Comparison of ENCODE assay signal across 24 cellular contexts in genomic region chr5:69477170-69477569, GRCh38.
"Had no signal": no experiment of that assay in that cellular context is flagged by ENCODE, and none has a peak within 500 bp of the region (broad histone marks: within the 10 kb centered on the region; RNA-seq: fewer than 3 reads in every experiment).

No MANE protein-coding gene starts in this region.

- H3K27me3 ChIP-seq: colonic mucosa, gastrocnemius medialis, ovary, sigmoid colon, spleen, testis, tibial nerve, upper lobe of left lung had no signal

- H3K4me3 ChIP-seq: colonic mucosa, gastrocnemius medialis, ovary, psoas muscle, sigmoid colon, spleen, testis, tibial nerve, upper lobe of left lung had no signal

- H3K4me1 Mint-ChIP-seq: nephron; stimulated activated memory B cell treated with anti-CD40 and anti-IgM and Interleukin-4, amounts not matched to agents 10 μg/mL and 1 μg/mL and 100 μg/mL, for 72 hours had no signal

- H3K36me3 ChIP-seq: colonic mucosa, gastrocnemius medialis, ovary, sigmoid colon, spleen, tibial nerve, upper lobe of left lung had no signal

- H3K27ac Mint-ChIP-seq: dendritic cell treated with granulocyte-macrophage colony-stimulating factor and Interleukin-4, amounts not matched to agents 40 ng/mL and 50 ng/mL, for 4 days; nephron; stimulated activated memory B cell treated with anti-CD40 and anti-IgM and Interleukin-4, amounts not matched to agents 10 μg/mL and 1 μg/mL and 100 μg/mL, for 72 hours had no signal

- H3K4me1 ChIP-seq: colonic mucosa, gastrocnemius medialis, psoas muscle, sigmoid colon, spleen, testis, tibial nerve had no signal

- H3K27ac ChIP-seq: colonic mucosa, gastrocnemius medialis, ovary, psoas muscle, sigmoid colon, spleen, testis, tibial nerve had no signal

- H3K4me3 Mint-ChIP-seq: dendritic cell treated with granulocyte-macrophage colony-stimulating factor and Interleukin-4, amounts not matched to agents 40 ng/mL and 50 ng/mL, for 4 days; naive thymus-derived CD4-positive, alpha-beta T cell; nephron; stimulated activated memory B cell treated with anti-CD40 and anti-IgM and Interleukin-4, amounts not matched to agents 10 μg/mL and 1 μg/mL and 100 μg/mL, for 72 hours had no signal

- H3K9me3 ChIP-seq: colonic mucosa, gastrocnemius medialis, ovary, psoas muscle, sigmoid colon, spleen, testis, tibial nerve, upper lobe of left lung had no signal

- H3K9me3 Mint-ChIP-seq: dendritic cell treated with granulocyte-macrophage colony-stimulating factor and Interleukin-4, amounts not matched to agents 40 ng/mL and 50 ng/mL, for 4 days; nephron; stimulated activated memory B cell treated with anti-CD40 and anti-IgM and Interleukin-4, amounts not matched to agents 10 μg/mL and 1 μg/mL and 100 μg/mL, for 72 hours had no signal

- DNase-seq: colonic mucosa; effector memory CD4-positive, alpha-beta T cell; foreskin fibroblast; gastrocnemius medialis; kidney; mesenchymal stem cell; midbrain; naive thymus-derived CD4-positive, alpha-beta T cell; occipital lobe; ovary; posterior cingulate gyrus; psoas muscle; right cardiac atrium; sigmoid colon; spleen; stimulated activated CD4-positive, alpha-beta T cell treated with anti-CD3 and anti-CD28 coated beads, Interleukin-4, amount 100 ng/mL, for 4 hours; stimulated activated naive CD8-positive, alpha-beta T cell treated with anti-CD3 and anti-CD28 coated beads, Interleukin-15, Interleukin-2, amounts not matched to agents 100 U/mL and 50 U/mL, for 24 hours; substantia nigra; testis; upper lobe of left lung had no signal

- H3K27me3 Mint-ChIP-seq: dendritic cell treated with granulocyte-macrophage colony-stimulating factor and Interleukin-4, amounts not matched to agents 40 ng/mL and 50 ng/mL, for 4 days; naive thymus-derived CD4-positive, alpha-beta T cell; stimulated activated memory B cell treated with anti-CD40 and anti-IgM and Interleukin-4, amounts not matched to agents 10 μg/mL and 1 μg/mL and 100 μg/mL, for 72 hours had no signal

- H3K36me3 Mint-ChIP-seq: naive thymus-derived CD4-positive, alpha-beta T cell; stimulated activated memory B cell treated with anti-CD40 and anti-IgM and Interleukin-4, amounts not matched to agents 10 μg/mL and 1 μg/mL and 100 μg/mL, for 72 hours had no signal
